In the genomic region with DNA sequence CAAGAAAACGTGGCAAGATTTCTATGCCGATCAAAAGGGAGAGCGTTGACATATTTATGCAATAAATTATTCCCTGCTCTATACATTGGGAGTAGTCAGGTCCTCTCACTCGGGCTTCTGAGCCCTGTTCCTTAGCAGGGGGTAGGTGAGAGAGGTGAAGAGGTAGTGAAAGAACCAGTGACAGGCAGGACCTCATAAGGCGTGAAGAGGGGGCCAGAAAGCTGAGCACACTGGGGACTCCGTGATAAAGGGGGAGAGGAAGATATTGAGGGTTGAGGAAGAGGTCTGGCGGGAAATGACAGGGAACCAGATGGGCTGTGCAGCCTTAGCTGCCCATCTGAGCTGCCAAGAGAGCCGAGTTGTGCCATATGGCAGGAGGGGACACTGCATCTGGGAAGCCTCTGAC, we compare ENCODE assay signal across 8 cellular contexts.
DNase-seq lines count a peak whose midpoint lies in the region; ATAC-seq and TF ChIP-seq lines count a peak whose summit lies in the region.

No MANE protein-coding gene starts in this region.

- H3K4me1 ChIP-seq in RWPE2 (ENCODE audit: insufficient read depth, poor library complexity, severe bottlenecking), result peaks cover 11% of the 10 kb centered on the region

- H3K4me3 ChIP-seq in RWPE2 (ENCODE audit: severe bottlenecking), result peak overlapping the region; percentile 42
- peak overlapping the region; percentile 53 to 59 for H3K4me3 ChIP-seq in foreskin fibroblast (ENCODE audit: low read depth in 1 of 2, low read length in 2 of 2)

- no peak overlapping the region for H3K27ac ChIP-seq in RWPE2 (ENCODE audit: poor library complexity, severe bottlenecking)

- peak; percentile 59 for DNase-seq in DMS53 (lab: John Stamatoyannopoulos, UW)
- DNase-seq in DMS53 treated with DMSO at 0.1 percent for 48 hours (lab: John Stamatoyannopoulos, UW; ENCODE audit: unreplicated experiment), result no peak
- DNase-seq in RWPE2 (ENCODE audit: low spot score), result no peak
- no peak for DNase-seq in foreskin fibroblast
- peak; percentile 7 for DNase-seq in stimulated activated naive CD8-positive, alpha-beta T cell treated with anti-CD3 and anti-CD28 coated beads, Interleukin-15, Interleukin-2, amounts not matched to agents 100 U/mL and 50 U/mL, for 24 hours
- no peak for DNase-seq in DMS153 treated with DMSO at 0.1 percent for 48 hours (lab: John Stamatoyannopoulos, UW; ENCODE audit: unreplicated experiment)
- DNase-seq in activated CD4-positive, alpha-beta T cell treated with anti-CD3 and anti-CD28 coated beads for 1 hour, result no peak

- no peaks in the 10 kb centered on the region for H3K27me3 ChIP-seq in RWPE2 (ENCODE audit: insufficient read depth, poor library complexity, severe bottlenecking)

- ATAC-seq in HG02678 (IDR thresholded peaks at IDR 0.05; ENCODE audit: unreplicated experiment), result peak; percentile 11
- ATAC-seq in RWPE2 (ENCODE audit: low read depth), result peak; percentile 6
- ATAC-seq in stimulated activated naive CD8-positive, alpha-beta T cell treated with anti-CD3 and anti-CD28 coated beads, Interleukin-15, Interleukin-2, amounts not matched to agents 100 U/mL and 50 U/mL, for 24 hours, result no peak

- TF ChIP-seq CTCF in RWPE2 (IDR thresholded peaks at IDR 0.05; ENCODE audit: poor library complexity, severe bottlenecking) (no peak), foreskin fibroblast (IDR thresholded peaks at IDR 0.05; ENCODE audit: low read depth, low read length) (no peak)

- H3K36me3 ChIP-seq in RWPE2 (ENCODE audit: low read depth), result no peaks in the 10 kb centered on the region

- H3K9me3 ChIP-seq in RWPE2 (ENCODE audit: severe bottlenecking), result no peaks in the 10 kb centered on the region

Comparison
In these comparisons a context has a peak if more than half of its experiments do, and no peak if none do; other contexts are left out.
1. DNase-seq: peak in DMS53 (single experiment) and stimulated activated naive CD8-positive, alpha-beta T cell treated with anti-CD3 and anti-CD28 coated beads, Interleukin-15, Interleukin-2, amounts not matched to agents 100 U/mL and 50 U/mL, for 24 hours (single experiment); none in DMS53 treated with DMSO at 0.1 percent for 48 hours (single experiment), RWPE2 (single experiment), foreskin fibroblast (0 of 2), DMS153 treated with DMSO at 0.1 percent for 48 hours (single experiment) and activated CD4-positive, alpha-beta T cell treated with anti-CD3 and anti-CD28 coated beads for 1 hour (single experiment).